In genomic region chr7:96303686-96304443, GRCh38 we compare ENCODE assay signal across 9 cellular contexts. TPM values are rescaled to one million over a fixed set of nuclear protein-coding genes. Genes with fewer than 3 reads are reported as not detected.
DNase-seq lines count a peak whose midpoint lies in the region; ATAC-seq, FAIRE-seq and TF ChIP-seq lines count a peak whose summit lies in the region.
"Had no signal": no experiment of that assay in that cellular context is flagged by ENCODE, and none has a peak within 500 bp of the region (broad histone marks: within the 10 kb centered on the region; RNA-seq: fewer than 3 reads in every experiment).

No MANE protein-coding gene starts in this region.

- H3K27ac Mint-ChIP-seq in stimulated activated effector memory CD8-positive, alpha-beta T cell treated with anti-CD3 and anti-CD28 coated beads, Interleukin-12 subunit alpha, Interleukin-12 subunit beta, amount 100 ng/mL, for 72 hours = peak overlapping the region; percentile 84
- no peak overlapping the region for H3K27ac Mint-ChIP-seq in WTC11

- CTCF ChIA-PET in WTC11 (lab: Charles Lee) = interaction anchor here (0.6 kb wide), 1 partner anchor 230 kb away, joined by 3 read pairs; no protein-coding TSS in a partner anchor

- TF ChIP-seq POLR2A in GM12891 (IDR thresholded peaks at IDR 0.05; ENCODE audit: low read depth, low read length) = no peak

- H3K27me3 Mint-ChIP-seq in WTC11 (ENCODE audit: low read depth) = no peaks in the 10 kb centered on the region

- H3K4me1 Mint-ChIP-seq in stimulated activated effector memory CD8-positive, alpha-beta T cell treated with anti-CD3 and anti-CD28 coated beads, Interleukin-12 subunit alpha, Interleukin-12 subunit beta, amount 100 ng/mL, for 72 hours = peaks cover 46% of the 10 kb centered on the region
- peaks cover 33% of the 10 kb centered on the region for H3K4me1 Mint-ChIP-seq in WTC11

- no peak for TF ChIP-seq CTCF in epithelial cell of proximal tubule (conservative IDR thresholded peaks at IDR 0.05; ENCODE audit: low read depth, low read length)
- no peak for TF ChIP-seq CTCF in WTC11 (IDR thresholded peaks at IDR 0.05)

- FAIRE-seq in GM12891 (lab: Jason Lieb, UNC) = no peak

- H3K4me3 Mint-ChIP-seq in stimulated activated effector memory CD8-positive, alpha-beta T cell treated with anti-CD3 and anti-CD28 coated beads, Interleukin-12 subunit alpha, Interleukin-12 subunit beta, amount 100 ng/mL, for 72 hours = no peak overlapping the region
- H3K4me3 Mint-ChIP-seq in WTC11 = no peak overlapping the region

- H3K36me3 Mint-ChIP-seq in stimulated activated effector memory CD8-positive, alpha-beta T cell treated with anti-CD3 and anti-CD28 coated beads, Interleukin-12 subunit alpha, Interleukin-12 subunit beta, amount 100 ng/mL, for 72 hours = peaks cover 5% of the 10 kb centered on the region
- H3K36me3 Mint-ChIP-seq in WTC11 = no peaks in the 10 kb centered on the region

- no peaks in the 10 kb centered on the region for H3K9me3 Mint-ChIP-seq in stimulated activated effector memory CD8-positive, alpha-beta T cell treated with anti-CD3 and anti-CD28 coated beads, Interleukin-12 subunit alpha, Interleukin-12 subunit beta, amount 100 ng/mL, for 72 hours
- no peaks in the 10 kb centered on the region for H3K9me3 Mint-ChIP-seq in WTC11

- POLR2A ChIA-PET in WTC11 (lab: Charles Lee) = no interaction called here

- ATAC-seq in GM18870 (IDR thresholded peaks at IDR 0.05; ENCODE audit: unreplicated experiment) (peak; percentile 35), WTC11 (no peak), GM21737 (IDR thresholded peaks at IDR 0.05; ENCODE audit: unreplicated experiment) (no peak)
- peak; percentile 95 for ATAC-seq in stimulated activated effector memory CD8-positive, alpha-beta T cell treated with anti-CD3 and anti-CD28 coated beads, Interleukin-12 subunit alpha, Interleukin-12 subunit beta, amount 100 ng/mL, for 72 hours

- DNase-seq in NOMO-1 treated with DMSO at 0.1 percent for 48 hours (lab: John Stamatoyannopoulos, UW; ENCODE audit: unreplicated experiment) (peak; percentile 51), epithelial cell of proximal tubule (ENCODE audit: low read depth) (peak; percentile 70), WTC11 (ENCODE audit: low spot score) (no peak), GM12891 (ENCODE audit: insufficient read length, low spot score) (no peak)
- DNase-seq in stimulated activated effector memory CD8-positive, alpha-beta T cell treated with anti-CD3 and anti-CD28 coated beads, Interleukin-12 subunit alpha, Interleukin-12 subunit beta, amount 100 ng/mL, for 72 hours (ENCODE audit: low spot score in 2 of 2) = no peak
- DNase-seq: activated gamma-delta T cell, hypothalamus had no signal

- H3K4me3 ChIP-seq in epithelial cell of proximal tubule (ENCODE audit: low read depth, low read length) = no peak overlapping the region

TF ChIP-seq in WTC11, 78 proteins besides CTCF, POLR2A, EP300 and RAD21 (continues in another document):
- TF ChIP-seq ZBTB21 (CRISPR knock-in tag; IDR thresholded peaks at IDR 0.05; ENCODE audit: borderline replicate concordance) = no peak
- no peak for TF ChIP-seq ERG (CRISPR knock-in tag; IDR thresholded peaks at IDR 0.05)
- TF ChIP-seq E2F5 (CRISPR knock-in tag; IDR thresholded peaks at IDR 0.05) = no peak
- TF ChIP-seq ZSCAN18 (CRISPR knock-in tag; IDR thresholded peaks at IDR 0.05) = no peak
- TF ChIP-seq ZNF219 (CRISPR knock-in tag; IDR thresholded peaks at IDR 0.05; ENCODE audit: borderline replicate concordance) = no peak

TF ChIP-seq in GM12891, 5 proteins besides CTCF, POLR2A, EP300 and RAD21:
- TF ChIP-seq POLR2AphosphoS5 (IDR thresholded peaks at IDR 0.05; ENCODE audit: low read depth, low read length) (no peak), SPI1 (IDR thresholded peaks at IDR 0.05; ENCODE audit: low read depth, low read length) (no peak), TAF1 (IDR thresholded peaks at IDR 0.05; ENCODE audit: low read depth, low read length) (no peak), POU2F2 (IDR thresholded peaks at IDR 0.05; ENCODE audit: low read depth, low read length) (no peak), PAX5 (IDR thresholded peaks at IDR 0.05; ENCODE audit: insufficient read depth, low read length, severe bottlenecking) (no peak)

RNA-seq across cellular contexts. Expression of gene SLC25A13, which starts 18.0 kb away (rescaled TPM):
- 45.4 and 51.3 TPM in 2 replicates for total RNA-seq in epithelial cell of proximal tubule
- 66.0 to 77.2 TPM (median 71.1 TPM) in 3 replicates for total RNA-seq in WTC11 (2021)
- polyA plus RNA-seq in GM12891 (2012; ENCODE audit: low read depth, missing spikeins) = 7.1 TPM

Comparison
In these comparisons a context has a peak if more than half of its experiments do, and no peak if none do; other contexts are left out.
1. ATAC-seq: peak in GM18870 (single experiment) and stimulated activated effector memory CD8-positive, alpha-beta T cell treated with anti-CD3 and anti-CD28 coated beads, Interleukin-12 subunit alpha, Interleukin-12 subunit beta, amount 100 ng/mL, for 72 hours (single experiment); none in WTC11 (single experiment) and GM21737 (single experiment).
2. DNase-seq: peak in NOMO-1 treated with DMSO at 0.1 percent for 48 hours (single experiment) and epithelial cell of proximal tubule (single experiment); none in stimulated activated effector memory CD8-positive, alpha-beta T cell treated with anti-CD3 and anti-CD28 coated beads, Interleukin-12 subunit alpha, Interleukin-12 subunit beta, amount 100 ng/mL, for 72 hours (0 of 2), WTC11 (single experiment) and GM12891 (single experiment).